19 cellular contexts compared by ENCODE assay signal in genomic region chr7:111324228-111324627, GRCh38.
A peak's percentile ranks its signal among the peaks of the same experiment; 100 is the strongest.
DNase-seq lines count a peak whose midpoint lies in the region; ATAC-seq and TF ChIP-seq lines count a peak whose summit lies in the region.
"Had no signal": no experiment of that assay in that cellular context is flagged by ENCODE, and none has a peak within 500 bp of the region (broad histone marks: within the 10 kb centered on the region; RNA-seq: fewer than 3 reads in every experiment).

No MANE protein-coding gene starts in this region.

- intact Hi-C loops in left colon (cut with DNase I, micrococcal nuclease) = no loop called here

- TF ChIP-seq CTCF in BE2C (IDR thresholded peaks at IDR 0.05; ENCODE audit: low read depth, low read length) = no peak

- ATAC-seq in GM18519 (IDR thresholded peaks at IDR 0.05; ENCODE audit: low FRiP score, unreplicated experiment) (peak; percentile 58), GM21529 (IDR thresholded peaks at IDR 0.05; ENCODE audit: unreplicated experiment) (peak; percentile 62), HG03175 (IDR thresholded peaks at IDR 0.05; ENCODE audit: unreplicated experiment) (peak; percentile 87), left colon (no peak)
- ATAC-seq: activated T-cell treated with anti-CD3 and anti-CD28 coated beads, Interleukin-2, amount 50 U/mL, for 4 hours; heart left ventricle; psoas muscle had no signal

- H3K27me3 ChIP-seq in BE2C = no peaks in the 10 kb centered on the region
- H3K27me3 ChIP-seq: BLaER1, heart left ventricle, Peyer's patch, suprapubic skin had no signal

- no peaks in the 10 kb centered on the region for H3K36me3 ChIP-seq in BE2C
- H3K36me3 ChIP-seq: BLaER1, heart left ventricle, Peyer's patch, suprapubic skin, WERI-Rb-1 had no signal

- DNase-seq in OCI-M1 (lab: John Stamatoyannopoulos, UW) = peak; percentile 43
- no peak for DNase-seq in activated naive CD4-positive, alpha-beta T cell treated with Interleukin-2 at 50 U/mL for 16 hours
- DNase-seq in BE2C = no peak
- DNase-seq in left colon = no peak
- DNase-seq in NCI-H774 (lab: John Stamatoyannopoulos, UW) = no peak
- DNase-seq: activated T-cell treated with anti-CD3 and anti-CD28 coated beads, Interleukin-2, amount 50 U/mL, for 4 hours; GDM1; GM23248; heart left ventricle; mammary epithelial cell; NCI-H1694; Peyer's patch; psoas muscle; WERI-Rb-1 had no signal

- no peak overlapping the region for H3K4me3 ChIP-seq in BE2C (ENCODE audit: low read depth, low read length)
- H3K4me3 ChIP-seq: BLaER1, GM23248, heart left ventricle, Peyer's patch, psoas muscle, suprapubic skin had no signal

- H3K4me1 ChIP-seq in BE2C = no peaks in the 10 kb centered on the region
- H3K4me1 ChIP-seq: BLaER1, heart left ventricle, Peyer's patch, psoas muscle, suprapubic skin had no signal

- no peaks in the 10 kb centered on the region for H3K9me3 ChIP-seq in BE2C
- H3K9me3 ChIP-seq: BLaER1, heart left ventricle, Peyer's patch, psoas muscle, suprapubic skin had no signal
